Comparison of ENCODE assay signal across 20 cellular contexts in the genomic region with DNA sequence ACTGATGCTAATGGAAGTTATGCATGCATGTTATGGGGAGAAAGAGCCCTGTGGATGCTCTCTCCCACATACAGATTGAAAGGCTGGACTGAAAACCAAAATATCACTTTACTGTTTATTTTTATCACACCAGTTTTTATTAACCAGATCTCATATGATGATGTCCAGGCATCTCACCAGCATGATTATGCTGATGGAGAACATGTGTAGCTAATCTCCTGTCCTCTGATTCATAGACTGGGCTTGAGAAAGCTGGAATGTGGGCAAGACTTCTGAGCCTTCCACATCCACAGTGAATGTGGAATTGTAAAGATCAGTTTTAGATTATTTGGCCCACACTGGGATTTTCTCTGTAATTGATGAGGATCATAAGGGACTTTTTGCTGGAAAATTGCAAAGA.
A peak's percentile ranks its signal among the peaks of the same experiment; 100 is the strongest.
DNase-seq lines count a peak whose midpoint lies in the region; ATAC-seq and TF ChIP-seq lines count a peak whose summit lies in the region.
"Had no signal": no experiment of that assay in that cellular context is flagged by ENCODE, and none has a peak within 500 bp of the region (broad histone marks: within the 10 kb centered on the region; RNA-seq: fewer than 3 reads in every experiment).

No MANE protein-coding gene starts in this region.

- no peak for ATAC-seq in GM19463 (IDR thresholded peaks at IDR 0.05; ENCODE audit: unreplicated experiment)
- ATAC-seq: Panc1 had no signal

- peak; percentile 16 for DNase-seq in AG09309 (ENCODE audit: low read depth)
- DNase-seq in HS-5 (ENCODE audit: low read depth), result peak; percentile 8
- peak; percentile 31 for DNase-seq in epidermal melanocyte (ENCODE audit: insufficient read length, low spot score)
- DNase-seq in iris pigment epithelial cell (ENCODE audit: low read depth), result peak; percentile 8
- no peak for DNase-seq in NCI-H146 treated with DMSO at 0.1 percent for 48 hours (lab: John Stamatoyannopoulos, UW; ENCODE audit: unreplicated experiment)
- no peak for DNase-seq in testis
- no peak for DNase-seq in Peyer's patch
- DNase-seq: 8988T; Calu3; CD4-positive, alpha-beta T cell; DMS79; GDM1; H9; IMR-90; Kasumi-1; NCI-H2029; NCI-H510A treated with DMSO at 0.1 percent for 48 hours; Right ventricle myocardium superior had no signal

- H3K27ac ChIP-seq in testis, result no peak overlapping the region
- H3K27ac ChIP-seq in Peyer's patch, result no peak overlapping the region

- TF ChIP-seq CTCF in AG09309 (IDR thresholded peaks at IDR 0.05; ENCODE audit: control insufficient read depth, insufficient read depth, low read depth, low read length, missing control alignments) (no peak), testis (IDR thresholded peaks at IDR 0.05) (no peak), Peyer's patch (IDR thresholded peaks at IDR 0.05) (no peak)

- intact Hi-C loops in testis (cut with DNase I; ENCODE audit: low total_unique reads), result no loop called here

- H3K27me3 ChIP-seq in testis (no peaks in the 10 kb centered on the region), Peyer's patch (no peaks in the 10 kb centered on the region)

- H3K4me3 ChIP-seq in AG09309 (ENCODE audit: control insufficient read depth, low read depth, low read length), result no peak overlapping the region
- H3K4me3 ChIP-seq in testis, result no peak overlapping the region
- H3K4me3 ChIP-seq in Peyer's patch, result no peak overlapping the region

- no peaks in the 10 kb centered on the region for H3K36me3 ChIP-seq in testis (ENCODE audit: low read depth, missing control alignments)
- no peaks in the 10 kb centered on the region for H3K36me3 ChIP-seq in Peyer's patch

- no peaks in the 10 kb centered on the region for H3K9me3 ChIP-seq in testis
- no peaks in the 10 kb centered on the region for H3K9me3 ChIP-seq in Peyer's patch

- TF ChIP-seq POLR2A in testis (IDR thresholded peaks at IDR 0.05), result no peak
- no peak for TF ChIP-seq POLR2A in Peyer's patch (IDR thresholded peaks at IDR 0.05)

- H3K4me1 ChIP-seq in testis, result no peaks in the 10 kb centered on the region
- no peaks in the 10 kb centered on the region for H3K4me1 ChIP-seq in Peyer's patch

Comparison
In these comparisons a context has a peak if more than half of its experiments do, and no peak if none do; other contexts are left out.
1. DNase-seq: peak in AG09309 (single experiment), HS-5 (single experiment), epidermal melanocyte (single experiment) and iris pigment epithelial cell (single experiment); none in NCI-H146 treated with DMSO at 0.1 percent for 48 hours (single experiment), testis (single experiment) and Peyer's patch (0 of 3).